34 cellular contexts compared by ENCODE assay signal in the genomic region with DNA sequence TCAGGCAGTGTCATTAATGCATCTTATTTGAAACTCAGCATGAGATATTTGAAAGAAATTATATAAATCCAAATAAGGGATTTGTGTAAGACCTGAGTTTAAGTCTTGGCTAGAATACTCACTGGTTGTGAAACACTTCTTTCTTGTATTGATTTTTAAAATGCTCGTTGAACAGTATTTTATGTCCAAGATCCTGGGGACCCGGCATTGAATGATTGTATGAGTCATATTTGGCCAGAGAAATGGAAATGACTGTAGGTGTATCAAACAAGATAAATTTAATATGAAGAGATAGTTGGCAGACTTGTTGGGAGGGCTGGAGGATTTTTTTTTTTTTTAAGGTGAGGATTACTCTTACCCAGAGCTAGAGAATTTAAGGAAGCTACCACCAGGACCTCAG.
"Had no signal": no experiment of that assay in that cellular context is flagged by ENCODE, and none has a peak within 500 bp of the region (broad histone marks: within the 10 kb centered on the region; RNA-seq: fewer than 3 reads in every experiment).

No MANE protein-coding gene starts in this region.

- FAIRE-seq: astrocyte, bronchial epithelial cell had no signal

- H3K9me3 ChIP-seq: adrenal gland, ascending aorta, breast epithelium had no signal

- H3K4me3 ChIP-seq: adrenal gland, ascending aorta, breast epithelium, cardiac muscle cell had no signal

- H3K4me1 ChIP-seq: adrenal gland, ascending aorta, breast epithelium had no signal

- H3K36me3 ChIP-seq: adrenal gland, ascending aorta, brain microvascular endothelial cell, breast epithelium, cardiac muscle cell had no signal

- H3K27ac ChIP-seq: adrenal gland, ascending aorta, brain microvascular endothelial cell, breast epithelium, cardiac muscle cell had no signal

- DNase-seq: activated effector memory CD4-positive, alpha-beta T cell treated with anti-CD3 and anti-CD28 coated beads, Interleukin-2, amount 50 U/mL, for 16 hours; activated effector memory CD4-positive, alpha-beta T cell treated with Interleukin-2 at 50 U/mL for 16 hours; activated gamma-delta T cell; activated gamma-delta T cell treated with Interleukin-2 at 50 U/mL for 16 hours; activated naive CD4-positive, alpha-beta T cell; activated naive CD4-positive, alpha-beta T cell treated with anti-CD3 and anti-CD28 coated beads for 36 hours; activated naive CD4-positive, alpha-beta T cell treated with anti-CD3 and anti-CD28 coated beads, Interleukin-2, amount 10 ng/mL, durations not matched to agents 7 days and 5 days; activated naive CD4-positive, alpha-beta T cell treated with anti-CD3 and anti-CD28 coated beads, Interleukin-2, amount 50 U/mL, for 16 hours; activated naive CD4-positive, alpha-beta T cell treated with Interleukin-2 at 50 U/mL for 16 hours; activated naive CD8-positive, alpha-beta T cell treated with anti-CD3 and anti-CD28 coated beads for 36 hours; activated naive CD8-positive, alpha-beta T cell treated with anti-CD3 and anti-CD28 coated beads, Interleukin-2, amount 10 ng/mL, durations not matched to agents 7 days and 5 days; activated naive CD8-positive, alpha-beta T cell treated with anti-CD3 and anti-CD28 coated beads, Interleukin-2, amount 50 U/mL, for 24 hours; activated T-cell treated with anti-CD3 and anti-CD28 coated beads for 4 hours; activated T-cell treated with anti-CD3 and anti-CD28 coated beads, Interleukin-2, amount 50 U/mL, for 1 hour; activated T-cell treated with anti-CD3 and anti-CD28 coated beads, Interleukin-2, amount 50 U/mL, for 24 hours; activated T-cell treated with anti-CD3 and anti-CD28 coated beads, Interleukin-2, amount 50 U/mL, for 4 hours; activated T-cell treated with anti-CD3 and anti-CD28 coated beads, Interleukin-2, amount 50 U/mL, for 48 hours; activated T-cell treated with anti-CD3 and anti-CD28 coated beads, Interleukin-2, amount 50 U/mL, for 72 hours; adrenal gland; amniotic stem cell; amygdala; anterior cingulate cortex; aorta; brain microvascular endothelial cell; caudate nucleus; central memory CD4-positive, alpha-beta T cell; cerebellar nuclear complex had no signal

- H3K27me3 ChIP-seq: adrenal gland, ascending aorta, brain microvascular endothelial cell, breast epithelium, cardiac muscle cell had no signal

- ATAC-seq: activated naive CD4-positive, alpha-beta T cell treated with anti-CD3 and anti-CD28 coated beads, Interleukin-2, amount 50 U/mL, for 72 hours; activated naive CD8-positive, alpha-beta T cell treated with anti-CD3 and anti-CD28 coated beads, Interleukin-2, amount 50 U/mL, for 24 hours; activated T-cell treated with anti-CD3 and anti-CD28 coated beads, Interleukin-2, amount 50 U/mL, for 4 hours; activated T-cell treated with anti-CD3 and anti-CD28 coated beads, Interleukin-2, amount 50 U/mL, for 72 hours; activated T-helper 17 cell treated with anti-CD3 and anti-CD28 coated beads, Interleukin-2, amount 50 U/mL, for 72 hours had no signal
